19 cellular contexts compared by ENCODE assay signal in genomic region chr22:44242946-44243724, GRCh38.
"Had no signal": no experiment of that assay in that cellular context is flagged by ENCODE, and none has a peak within 500 bp of the region (broad histone marks: within the 10 kb centered on the region; RNA-seq: fewer than 3 reads in every experiment).

No MANE protein-coding gene starts in this region.

- H3K36me3 ChIP-seq: heart right ventricle had no signal

- ATAC-seq: activated CD4-positive, alpha-beta T cell treated with anti-CD3 and anti-CD28 coated beads for 36 hours; activated T-cell treated with anti-CD3 and anti-CD28 coated beads, Interleukin-2, amount 50 U/mL, for 4 hours; heart right ventricle; left colon; sciatic nerve; stimulated activated effector memory CD8-positive, alpha-beta T cell treated with anti-CD3 and anti-CD28 coated beads, Interleukin-12 subunit alpha, Interleukin-12 subunit beta, amount 100 ng/mL, for 72 hours; WTC11 had no signal

- H3K4me3 ChIP-seq: heart right ventricle had no signal

- DNase-seq: activated CD4-positive, alpha-beta T cell treated with anti-CD3 and anti-CD28 coated beads for 36 hours; activated CD4-positive, alpha-beta T cell treated with anti-CD3 and anti-CD28 coated beads, Interleukin-2, amount 50 U/mL, for 48 hours; activated naive CD4-positive, alpha-beta T cell treated with Interleukin-2 at 50 U/mL for 16 hours; activated naive CD8-positive, alpha-beta T cell treated with anti-CD3 and anti-CD28 coated beads for 36 hours; activated T-cell treated with anti-CD3 and anti-CD28 coated beads, Interleukin-2, amount 50 U/mL, for 4 hours; amygdala; foreskin fibroblast; heart right ventricle; left colon; nephron progenitor cell; nucleus accumbens; small intestine; stimulated activated CD4-positive, alpha-beta T cell treated with anti-CD3 and anti-CD28 coated beads, Interleukin-2, amount 100 ng/mL, for 24 hours; T-helper 1 cell; T-helper 9 cell; trophoblast cell had no signal

- H3K27ac ChIP-seq: heart right ventricle had no signal
